15 cellular contexts compared by ENCODE assay signal in genomic region chr12:104942075-104942474, GRCh38. TPM values are rescaled to one million over a fixed set of nuclear protein-coding genes. Genes with fewer than 3 reads are reported as not detected.
DNase-seq lines count a peak whose midpoint lies in the region; ATAC-seq, FAIRE-seq and TF ChIP-seq lines count a peak whose summit lies in the region.
"Had no signal": no experiment of that assay in that cellular context is flagged by ENCODE, and none has a peak within 500 bp of the region (broad histone marks: within the 10 kb centered on the region; RNA-seq: fewer than 3 reads in every experiment).

No MANE protein-coding gene starts in this region.

- no peak for FAIRE-seq in pancreas (lab: Jason Lieb, UNC)
- FAIRE-seq: GM18507 had no signal

- TF ChIP-seq CTCF in pancreas (IDR thresholded peaks at IDR 0.05) (no peak), natural killer cell (IDR thresholded peaks at IDR 0.05) (no peak)

- DNase-seq in DMS53 (lab: John Stamatoyannopoulos, UW) (peak; percentile 21), DMS53 treated with DMSO at 0.1 percent for 48 hours (lab: John Stamatoyannopoulos, UW; ENCODE audit: unreplicated experiment) (no peak), Daoy (ENCODE audit: low read depth) (peak; percentile 48), LHCN-M2 (ENCODE audit: low read depth) (peak; percentile 18), kidney tubule cell (ENCODE audit: low spot score) (peak; percentile 23), CD1c-positive myeloid dendritic cell (ENCODE audit: extremely low spot score) (no peak), pancreas (no peak), natural killer cell (no peak)
- DNase-seq: 8988T; AML-193; CD4-positive, CD25-positive, alpha-beta regulatory T cell; DND-41; HCEC 1CT had no signal

- H3K4me3 Mint-ChIP-seq in natural killer cell = no peak overlapping the region
- H3K4me3 Mint-ChIP-seq: CD4-positive, CD25-positive, alpha-beta regulatory T cell had no signal

- 92 to 97% methylated on average over 4 of the region's 4 CpGs for WGBS in pancreas, 2 donors

- no peaks in the 10 kb centered on the region for H3K9me3 ChIP-seq in pancreas

- H3K9me3 Mint-ChIP-seq in natural killer cell = no peaks in the 10 kb centered on the region

- peaks cover 18 to 40% of the 10 kb centered on the region in 2 donors for H3K27me3 Mint-ChIP-seq in natural killer cell (ENCODE audit: low read depth in 2 of 2)

- H3K4me3 ChIP-seq in pancreas = no peak overlapping the region
- H3K4me3 ChIP-seq: BLaER1 had no signal

- H3K4me1 ChIP-seq in pancreas = peaks cover 0 to 6% (median 0%) of the 10 kb centered on the region in 3 donors
- H3K4me1 ChIP-seq: BLaER1 had no signal

- intact Hi-C loops in pancreas (cut with DNase I) (loop anchor here in 1 of 3 donors (10.0 kb wide), 1 partner anchor 47 kb away; no protein-coding TSS in a partner anchor), natural killer cell (cut with micrococcal nuclease) (no loop called here)

- no peaks in the 10 kb centered on the region for H3K4me1 Mint-ChIP-seq in natural killer cell
- H3K4me1 Mint-ChIP-seq: CD4-positive, CD25-positive, alpha-beta regulatory T cell had no signal

- no peaks in the 10 kb centered on the region for H3K27me3 ChIP-seq in pancreas
- H3K27me3 ChIP-seq: BLaER1 had no signal

- H3K36me3 Mint-ChIP-seq in natural killer cell = no peaks in the 10 kb centered on the region
- H3K36me3 Mint-ChIP-seq: CD4-positive, CD25-positive, alpha-beta regulatory T cell had no signal

- no peak for ATAC-seq in pancreas
- ATAC-seq in natural killer cell = no peak

- no peak overlapping the region for H3K27ac ChIP-seq in pancreas
- H3K27ac ChIP-seq: BLaER1 had no signal

- no peak overlapping the region for H3K27ac Mint-ChIP-seq in natural killer cell
- H3K27ac Mint-ChIP-seq: CD4-positive, CD25-positive, alpha-beta regulatory T cell had no signal

- no peaks in the 10 kb centered on the region for H3K36me3 ChIP-seq in pancreas
- H3K36me3 ChIP-seq: BLaER1 had no signal

RNA-seq across cellular contexts. Expression of gene SLC41A2, which starts 16.0 kb away (rescaled TPM):
- total RNA-seq in Daoy (2014; rRNA removed; shearing (Covaris generic)) = 55.5 and 80.7 TPM in 2 replicates
- total RNA-seq in LHCN-M2 (2014; rRNA removed) (2.2 and 2.4 TPM in 2 replicates), pancreas (10 to 100 TPM; 25.1 to 41.9 (median 32.3) TPM), natural killer cell (1 to 10 TPM; 1.3 to 3.5 (median 1.7) TPM)
- polyA plus RNA-seq in LHCN-M2 (2012) = 1.3 TPM
- polyA plus RNA-seq in pancreas = 1 to 10 TPM; 6.3 to 6.9 TPM

RNA-seq across cellular contexts. Expression of gene NOPCHAP1, which starts 44.0 kb away (rescaled TPM):
- total RNA-seq in Daoy (2014; rRNA removed; shearing (Covaris generic)) = 18.7 and 33.2 TPM in 2 replicates
- total RNA-seq in LHCN-M2 (2014; rRNA removed) = 3.2 and 3.8 TPM in 2 replicates
- 15.6 TPM for polyA plus RNA-seq in LHCN-M2 (2012)
- total RNA-seq in pancreas = 10 to 100 TPM; 12.9 to 21.5 (median 15.1) TPM
- 1 to 10 TPM; 7.2 to 7.6 TPM for polyA plus RNA-seq in pancreas
- total RNA-seq in natural killer cell = 1 to 10 TPM; 8.0 to 9.5 (median 8.6) TPM

Comparison
In these comparisons a context has a peak if more than half of its experiments do, and no peak if none do; other contexts are left out.
1. DNase-seq: peak in DMS53 (single experiment), Daoy (single experiment), LHCN-M2 (single experiment) and kidney tubule cell (single experiment); none in DMS53 treated with DMSO at 0.1 percent for 48 hours (single experiment), CD1c-positive myeloid dendritic cell (single experiment), pancreas (0 of 6) and natural killer cell (single experiment).